ENCODE assay signal across 9 cellular contexts in genomic region chr12:122024132-122024785, GRCh38. TPM values are rescaled to one million over a fixed set of nuclear protein-coding genes. Genes with fewer than 3 reads are reported as not detected.
DNase-seq lines count a peak whose midpoint lies in the region; ATAC-seq and TF ChIP-seq lines count a peak whose summit lies in the region.
"Had no signal": no experiment of that assay in that cellular context is flagged by ENCODE, and none has a peak within 500 bp of the region (broad histone marks: within the 10 kb centered on the region; RNA-seq: fewer than 3 reads in every experiment).

No MANE protein-coding gene starts in this region.

- H3K27me3 ChIP-seq in A673 (replicated peaks; ENCODE audit: insufficient read depth, low read depth, low read length, poor library complexity) (no peaks in the 10 kb centered on the region), HAP-1 (ENCODE audit: low read depth) (no peaks in the 10 kb centered on the region)

- TF ChIP-seq CTCF in A673 (conservative IDR thresholded peaks at IDR 0.05; ENCODE audit: low read depth, low read length): no peak

- peak overlapping the region; percentile 86 for H3K4me3 ChIP-seq in A673 (ENCODE audit: low read depth, low read length, poor library complexity, severe bottlenecking)
- H3K4me3 ChIP-seq in HAP-1: peak overlapping the region; percentile 46

- ATAC-seq in HG02642 (IDR thresholded peaks at IDR 0.05; ENCODE audit: poor library complexity, unreplicated experiment): no peak
- no peak for ATAC-seq in HG03342 (IDR thresholded peaks at IDR 0.05; ENCODE audit: unreplicated experiment)

- in situ Hi-C loops in HAP-1 (cut with MboI; ENCODE audit: low sequenced_read_pairs): no loop called here

- CTCF ChIA-PET in A673 (lab: Charles Lee): interaction anchor here (1.7 kb wide), 1 partner anchor 108 kb away, joined by 5 read pairs; no protein-coding TSS in a partner anchor

- H3K27ac ChIP-seq in A673 (ENCODE audit: low read depth, low read length, poor library complexity, severe bottlenecking): peak overlapping the region; percentile 85

- H3K9me3 ChIP-seq in A673 (ENCODE audit: low read depth, low read length, poor library complexity, severe bottlenecking): no peaks in the 10 kb centered on the region
- H3K9me3 ChIP-seq in HAP-1: no peaks in the 10 kb centered on the region

- POLR2A ChIA-PET in A673 (lab: Charles Lee; ENCODE audit: low non-redundant PET): no interaction called here

- H3K36me3 ChIP-seq in A673 (ENCODE audit: insufficient read depth, low read length, poor library complexity, severe bottlenecking) (no peaks in the 10 kb centered on the region), HAP-1 (replicated peaks) (no peaks in the 10 kb centered on the region)

- H3K4me1 ChIP-seq in A673 (ENCODE audit: insufficient read depth, low read length, poor library complexity, severe bottlenecking) (peaks cover 12% of the 10 kb centered on the region), HAP-1 (peaks cover 16% of the 10 kb centered on the region)

- intact Hi-C loops in A673 (cut with micrococcal nuclease; ENCODE audit: unreplicated experiment): no loop called here

- no TSS peak for BruUV-seq in A673 (replicated peaks; lab: Mats Ljungman, UMichigan)

- no peak for DNase-seq in A673 (ENCODE audit: low spot score)
- DNase-seq in HAP-1 (ENCODE audit: low spot score in 2 of 2): peak in 1 of 2 experiments; percentile 18
- peak; percentile 40 for DNase-seq in cerebellar cortex (ENCODE audit: low spot score)
- peak; percentile 65 for DNase-seq in myocyte (ENCODE audit: low read depth)
- DNase-seq in ureter (ENCODE audit: low spot score): no peak
- no peak for DNase-seq in NK-92 (lab: John Stamatoyannopoulos, UW; ENCODE audit: unreplicated experiment)
- DNase-seq: activated naive CD4-positive, alpha-beta T cell treated with Interleukin-2 at 50 U/mL for 16 hours had no signal

RNA-seq across cellular contexts. Expression of gene BCL7A, which starts 2.6 kb away (rescaled TPM):
- total RNA-seq in A673 (2021) (40.7 and 41.8 TPM in 2 replicates), myocyte (14.0 and 17.2 TPM in 2 replicates), ureter (14.8 TPM)
- polyA plus RNA-seq in myocyte (2012): 7.7 TPM

RNA-seq across cellular contexts. Expression of gene MLXIP, which starts 54.3 kb away (rescaled TPM):
- total RNA-seq in A673 (2021): 32.7 and 35.8 TPM in 2 replicates
- total RNA-seq in myocyte: 14.6 and 21.9 TPM in 2 replicates
- polyA plus RNA-seq in myocyte (2012): 28.7 TPM
- 72.2 TPM for total RNA-seq in ureter

Comparison
In these comparisons a context has a peak if more than half of its experiments do, and no peak if none do; other contexts are left out.
1. DNase-seq: peak in cerebellar cortex (single experiment) and myocyte (single experiment); none in A673 (single experiment), ureter (single experiment) and NK-92 (single experiment).